In the genomic region with DNA sequence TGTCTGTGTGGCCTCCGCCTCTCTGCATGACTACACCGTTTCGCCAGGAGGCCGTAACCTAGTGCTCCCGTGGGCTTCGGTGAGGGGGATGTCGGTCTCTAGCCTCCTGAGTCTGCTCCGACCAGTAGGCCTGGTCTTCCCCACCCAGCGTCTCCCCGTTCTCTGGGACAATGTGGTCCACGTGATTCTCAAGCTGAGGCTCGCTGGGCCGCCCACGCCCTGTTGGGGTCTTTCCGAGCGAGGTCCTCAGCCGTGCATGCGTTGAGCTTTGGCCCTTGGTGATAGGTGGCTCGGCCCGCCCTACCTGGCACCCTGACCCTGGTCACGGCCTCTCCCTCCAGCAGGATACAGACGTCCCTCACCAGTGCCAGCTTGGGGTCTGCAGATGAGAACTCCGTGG, we compare ENCODE assay signal across 22 cellular contexts. TPM values are rescaled to one million over a fixed set of nuclear protein-coding genes. Genes with fewer than 3 reads are reported as not detected.
"Had no signal": no experiment of that assay in that cellular context is flagged by ENCODE, and none has a peak within 500 bp of the region (broad histone marks: within the 10 kb centered on the region; RNA-seq: fewer than 3 reads in every experiment).

No MANE protein-coding gene starts in this region.

- H3K27me3 ChIP-seq: SJSA1 had no signal

- ATAC-seq: K562, Panc1, PC-3, Right ventricle myocardium inferior had no signal

- H3K9me3 ChIP-seq: SJSA1 had no signal

- H3K4me3 ChIP-seq: K562, SJSA1, SK-N-MC had no signal

- H3K27ac Mint-ChIP-seq: IgD-negative memory B cell had no signal

- H3K9me3 Mint-ChIP-seq: IgD-negative memory B cell had no signal

- FAIRE-seq: K562 had no signal

- H3K27ac ChIP-seq: KMS-11, SJSA1, SK-N-MC had no signal

- H3K4me3 Mint-ChIP-seq: IgD-negative memory B cell had no signal

- DNase-seq: Kasumi-1, MM.1S, NCI-H1092 treated with DMSO at 0.1 percent for 48 hours, NCI-H1436, NCI-H187, NCI-H2029, NCI-H2081 treated with DMSO at 0.1 percent for 48 hours, NCI-H2171, NCI-H345, NCI-H446 treated with DMSO at 0.1 percent for 48 hours, NCI-H510A treated with DMSO at 0.1 percent for 48 hours, NCI-H526, NCI-H748 treated with DMSO at 0.1 percent for 48 hours, PC-3, SIG-M5 had no signal

- H3K4me2 ChIP-seq: KMS-11 had no signal

- H3K27me3 Mint-ChIP-seq: IgD-negative memory B cell had no signal

- H3K4me1 Mint-ChIP-seq: IgD-negative memory B cell had no signal

- H3K9ac ChIP-seq: KMS-11 had no signal

- H3K4me1 ChIP-seq: SJSA1 had no signal

RNA-seq across cellular contexts. Expression of a gene that starts 52.0 kb away (rescaled TPM):
- polyA plus RNA-seq: IgD-negative memory B cell had no signal

RNA-seq across cellular contexts. Expression of a gene that starts 59.1 kb away (rescaled TPM):
- total RNA-seq: Right ventricle myocardium inferior, SJSA1 had no signal
- polyA plus RNA-seq: IgD-negative memory B cell had no signal
